8 cellular contexts compared by ENCODE assay signal in genomic region chr22:20506543-20507252, GRCh38. TPM values are rescaled to one million over a fixed set of nuclear protein-coding genes. Genes with fewer than 3 reads are reported as not detected.
DNase-seq lines count a peak whose midpoint lies in the region; ATAC-seq and TF ChIP-seq lines count a peak whose summit lies in the region.

No MANE protein-coding gene starts in this region.

- H3K27ac ChIP-seq in SU-DHL-6 (ENCODE audit: low read depth, low read length) = no peak overlapping the region
- H3K27ac ChIP-seq in fibroblast of lung (ENCODE audit: insufficient read depth, low read length) = no peak overlapping the region

- DNase-seq in fibroblast of lung (ENCODE audit: low read depth in 2 of 2) (no peak), retinal pigment epithelial cell (ENCODE audit: low read depth) (no peak), cerebellar nuclear complex (lab: John Stamatoyannopoulos, UW) (no peak), GM10266 (ENCODE audit: extremely low spot score) (no peak)

- peaks cover 38% of the 10 kb centered on the region for H3K79me2 ChIP-seq in SU-DHL-6 (ENCODE audit: insufficient read depth, low read length)
- H3K79me2 ChIP-seq in fibroblast of lung (ENCODE audit: control insufficient read depth, insufficient read depth, low read length) = peaks cover 39% of the 10 kb centered on the region

- H3K36me3 ChIP-seq in SU-DHL-6 (ENCODE audit: low read length) (no peaks in the 10 kb centered on the region), fibroblast of lung (ENCODE audit: control insufficient read depth, insufficient read depth, low read length) (peaks cover 2% of the 10 kb centered on the region)

- H3K4me1 ChIP-seq in fibroblast of lung (ENCODE audit: control insufficient read depth, extremely low read depth, insufficient read depth, low read length) = peaks cover 14% of the 10 kb centered on the region

- H3K27me3 ChIP-seq in SU-DHL-6 (ENCODE audit: low read length) (no peaks in the 10 kb centered on the region), fibroblast of lung (ENCODE audit: control insufficient read depth, insufficient read depth, low read length) (no peaks in the 10 kb centered on the region)

- H3K9ac ChIP-seq in SU-DHL-6 (ENCODE audit: low read length) (peak overlapping the region; percentile 86; the same call in 1 of the 2 replicates), fibroblast of lung (ENCODE audit: insufficient read depth, low read length) (no peak overlapping the region)

- H2AFZ ChIP-seq in SU-DHL-6 (ENCODE audit: low read depth, low read length, severe bottlenecking) (peak overlapping the region; percentile 77), fibroblast of lung (ENCODE audit: low read length) (peak overlapping the region; percentile 60)

- H3K4me2 ChIP-seq in SU-DHL-6 (ENCODE audit: low read depth, low read length, poor library complexity, severe bottlenecking) (peak overlapping the region; percentile 76), fibroblast of lung (ENCODE audit: extremely low read depth, insufficient read depth, low read length) (peak overlapping the region; percentile 87)

- peak overlapping the region; percentile 13; the same call in 1 of the 2 replicates for H3K4me3 ChIP-seq in GM08714 (ENCODE audit: low read length)
- peak overlapping the region; percentile 84 for H3K4me3 ChIP-seq in SU-DHL-6 (ENCODE audit: insufficient read depth, low read length, poor library complexity, severe bottlenecking)
- H3K4me3 ChIP-seq in fibroblast of lung (replicated peaks in 1 of 4; ENCODE audit: control extremely low read depth in 1 of 4, insufficient read depth in 1 of 4, low read depth in 3 of 4, low read length in 4 of 4) = peak overlapping the region; percentile 52 to 95 (median 75)
- peak overlapping the region; percentile 90 for H3K4me3 ChIP-seq in retinal pigment epithelial cell (ENCODE audit: low read length)

- TF ChIP-seq CTCF in SU-DHL-6 (IDR thresholded peaks at IDR 0.05; ENCODE audit: insufficient read depth, low read length, poor library complexity, severe bottlenecking) (no peak), fibroblast of lung (conservative IDR thresholded peaks at IDR 0.05 in 1 of 2, IDR thresholded peaks at IDR 0.05 in 1 of 2; ENCODE audit: low read depth in 1 of 2, low read length in 2 of 2) (no peak), retinal pigment epithelial cell (conservative IDR thresholded peaks at IDR 0.05; ENCODE audit: low read depth, low read length) (no peak), GM10266 (IDR thresholded peaks at IDR 0.05; ENCODE audit: control insufficient read depth, insufficient read depth, low read depth, missing control alignments) (no peak)

- H3K9me3 ChIP-seq in SU-DHL-6 (ENCODE audit: insufficient read depth, low read length) (no peaks in the 10 kb centered on the region), fibroblast of lung (ENCODE audit: control insufficient read depth, insufficient read depth, low read depth, low read length) (no peaks in the 10 kb centered on the region)

- no peak for ATAC-seq in HG03175 (IDR thresholded peaks at IDR 0.05; ENCODE audit: unreplicated experiment)
- no peak for ATAC-seq in GM21447 (IDR thresholded peaks at IDR 0.05; ENCODE audit: unreplicated experiment)

- H3K9me2 ChIP-seq in SU-DHL-6 (replicated peaks; ENCODE audit: insufficient read depth, low read length) = no peaks in the 10 kb centered on the region

- no peaks in the 10 kb centered on the region for H3F3A ChIP-seq in SU-DHL-6 (ENCODE audit: insufficient read depth)

- no peaks in the 10 kb centered on the region for H4K20me1 ChIP-seq in SU-DHL-6 (ENCODE audit: low read depth, low read length)
- no peaks in the 10 kb centered on the region for H4K20me1 ChIP-seq in fibroblast of lung (ENCODE audit: control insufficient read depth, extremely low read depth, insufficient read depth, low read length)

RNA-seq across cellular contexts. Expression of gene MED15, which starts 0.7 kb away (rescaled TPM):
- total RNA-seq in fibroblast of lung = 15.7 and 28.6 TPM in 2 replicates
- polyA plus RNA-seq in fibroblast of lung = 28.6 and 37.9 TPM in 2 replicates
- 56.0 and 61.8 TPM in 2 replicates for polyA plus RNA-seq in fibroblast of lung (2012)
- polyA minus RNA-seq in fibroblast of lung (ENCODE audit: low replicate concordance) = 108 and 110 TPM in 2 replicates

RNA-seq across cellular contexts. Expression of gene KLHL22, which starts 11.1 kb away (rescaled TPM):
- 32.4 and 35.3 TPM in 2 replicates for total RNA-seq in fibroblast of lung
- polyA plus RNA-seq in fibroblast of lung = 17.4 and 19.2 TPM in 2 replicates
- 14.1 and 18.1 TPM in 2 replicates for polyA plus RNA-seq in fibroblast of lung (2012)
- polyA minus RNA-seq in fibroblast of lung (ENCODE audit: low replicate concordance) = 24.9 and 35.4 TPM in 2 replicates

Comparison
In these comparisons a context has a peak if more than half of its experiments do, and no peak if none do; other contexts are left out.
1. H3K4me3 ChIP-seq: peak in every context shown above with its lines; median percentile 90 in retinal pigment epithelial cell; 84 in SU-DHL-6; 75 in fibroblast of lung; 13 in GM08714.